20 cellular contexts compared by ENCODE assay signal in genomic region chr3:98886525-98886924, GRCh38. TPM values are rescaled to one million over a fixed set of nuclear protein-coding genes. Genes with fewer than 3 reads are reported as not detected.
DNase-seq lines count a peak whose midpoint lies in the region; ATAC-seq and TF ChIP-seq lines count a peak whose summit lies in the region.
"Had no signal": no experiment of that assay in that cellular context is flagged by ENCODE, and none has a peak within 500 bp of the region (broad histone marks: within the 10 kb centered on the region; RNA-seq: fewer than 3 reads in every experiment).

No MANE protein-coding gene starts in this region.

- peaks cover 5% of the 10 kb centered on the region for H3K9me3 Mint-ChIP-seq in chondrocyte (ENCODE audit: low read depth)
- H3K9me3 Mint-ChIP-seq in mesothelial cell of epicardium = peaks cover 3% of the 10 kb centered on the region

- peak overlapping the region; percentile 70 for H3K27ac Mint-ChIP-seq in chondrocyte (ENCODE audit: unreplicated experiment)
- H3K27ac Mint-ChIP-seq in mesothelial cell of epicardium = peak overlapping the region; percentile 18
- H3K27ac Mint-ChIP-seq: activated CD4-positive, alpha-beta memory T cell treated with anti-CD3 and anti-CD28 coated beads, Interleukin-2, amount 10 ng/mL, durations not matched to agents 7 days and 5 days had no signal

- no peak for TF ChIP-seq POLR2A in ovary (IDR thresholded peaks at IDR 0.05)

- peak overlapping the region; percentile 52 for H3K4me3 ChIP-seq in ACC112 (ENCODE audit: low read depth, low read length)
- H3K4me3 ChIP-seq in ovary = no peak overlapping the region
- H3K4me3 ChIP-seq: heart right ventricle, right atrium auricular region, SJSA1, vagina had no signal

- H3K4me3 Mint-ChIP-seq in chondrocyte (ENCODE audit: unreplicated experiment) = no peak overlapping the region
- H3K4me3 Mint-ChIP-seq in mesothelial cell of epicardium = no peak overlapping the region
- H3K4me3 Mint-ChIP-seq: activated CD4-positive, alpha-beta memory T cell treated with anti-CD3 and anti-CD28 coated beads, Interleukin-2, amount 10 ng/mL, durations not matched to agents 7 days and 5 days had no signal

- no peak for TF ChIP-seq EP300 in ovary (IDR thresholded peaks at IDR 0.05)

- DNase-seq in LHCN-M2 (ENCODE audit: low read depth) (peak; percentile 57), chondrocyte (ENCODE audit: low spot score) (no peak), mesothelial cell of epicardium (ENCODE audit: low spot score in 2 of 2, unreplicated experiment in 2 of 2) (no peak), OCI-M1 (lab: John Stamatoyannopoulos, UW) (no peak), NCI-H146 (lab: John Stamatoyannopoulos, UW) (no peak), ovary (no peak)
- DNase-seq: activated CD4-positive, alpha-beta memory T cell treated with anti-CD3 and anti-CD28 coated beads, Interleukin-2, amount 10 ng/mL, durations not matched to agents 7 days and 5 days; activated naive CD4-positive, alpha-beta T cell; activated T-cell treated with anti-CD3 and anti-CD28 coated beads for 4 hours; C1 segment of cervical spinal cord; effector CD4-positive, alpha-beta T cell; heart right ventricle; left ventricle myocardium superior; NCI-H2171 treated with DMSO at 0.1 percent for 48 hours; NCI-H748 treated with DMSO at 0.1 percent for 48 hours had no signal

- intact Hi-C loops in ovary (cut with DNase I) = no loop called here

- TF ChIP-seq CTCF in chondrocyte (IDR thresholded peaks at IDR 0.05) (no peak), mesothelial cell of epicardium (IDR thresholded peaks at IDR 0.05; ENCODE audit: unreplicated experiment) (no peak), ovary (IDR thresholded peaks at IDR 0.05) (no peak)

- H3K27me3 ChIP-seq in ACC112 (ENCODE audit: insufficient read depth, low read length) (no peaks in the 10 kb centered on the region), ovary (no peaks in the 10 kb centered on the region)
- H3K27me3 ChIP-seq: heart right ventricle, right atrium auricular region, SJSA1, vagina had no signal

- H3K4me1 Mint-ChIP-seq in chondrocyte (ENCODE audit: low read depth) (peaks cover 54% of the 10 kb centered on the region), mesothelial cell of epicardium (peaks cover 36% of the 10 kb centered on the region)
- H3K4me1 Mint-ChIP-seq: activated CD4-positive, alpha-beta memory T cell treated with anti-CD3 and anti-CD28 coated beads, Interleukin-2, amount 10 ng/mL, durations not matched to agents 7 days and 5 days had no signal

- H2AFZ ChIP-seq in ACC112 (ENCODE audit: low read length, unreplicated experiment) = no peak overlapping the region

- H3K79me2 ChIP-seq in ACC112 (ENCODE audit: control insufficient read depth, insufficient read depth, low read length, unreplicated experiment) = peaks cover 96% of the 10 kb centered on the region

- H3K27ac ChIP-seq in ACC112 (ENCODE audit: low read depth, low read length) = peak overlapping the region; percentile 58
- H3K27ac ChIP-seq in ovary = no peak overlapping the region
- H3K27ac ChIP-seq: right atrium auricular region, SJSA1, vagina had no signal

- H3K4me1 ChIP-seq in ACC112 (ENCODE audit: control insufficient read depth, insufficient read depth, low read length, unreplicated experiment) (peaks cover 73% of the 10 kb centered on the region), ovary (ENCODE audit: insufficient read depth) (peaks cover 7% of the 10 kb centered on the region)

- no peaks in the 10 kb centered on the region for H3K9me3 ChIP-seq in ovary
- H3K9me3 ChIP-seq: right atrium auricular region, SJSA1, vagina had no signal

- H3K36me3 ChIP-seq in ACC112 (ENCODE audit: insufficient read depth, low read length) (peaks cover 33% of the 10 kb centered on the region), ovary (no peaks in the 10 kb centered on the region)
- H3K36me3 ChIP-seq: right atrium auricular region, vagina had no signal

- H3K36me3 Mint-ChIP-seq in chondrocyte (ENCODE audit: low read depth) = peaks cover 5% of the 10 kb centered on the region
- peaks cover 8% of the 10 kb centered on the region for H3K36me3 Mint-ChIP-seq in mesothelial cell of epicardium

- ATAC-seq in HG03196 (IDR thresholded peaks at IDR 0.05; ENCODE audit: unreplicated experiment) = no peak
- ATAC-seq: left ventricle myocardium superior had no signal

- H3K27me3 Mint-ChIP-seq in chondrocyte (ENCODE audit: low read depth) = no peaks in the 10 kb centered on the region
- H3K27me3 Mint-ChIP-seq in mesothelial cell of epicardium (ENCODE audit: low read depth) = no peaks in the 10 kb centered on the region

- WGBS in ovary, 3 donors = 47 to 62% (median 58%) methylated on average over 2 of the region's 2 CpGs

RNA-seq across cellular contexts. Expression of gene DCBLD2, which starts 15.0 kb away (rescaled TPM):
- 628 and 664 TPM in 2 replicates for total RNA-seq in LHCN-M2 (2014; rRNA removed)
- 120 TPM for polyA plus RNA-seq in LHCN-M2 (2012)
- 51.8 to 64.1 TPM (median 63.2 TPM) in 3 replicates for total RNA-seq in chondrocyte
- total RNA-seq in mesothelial cell of epicardium = 53.0 to 57.9 TPM (median 56.5 TPM) in 3 replicates
- total RNA-seq in ovary = 10 to 100 TPM; 22.4 to 58.7 (median 41.1) TPM
- polyA plus RNA-seq in ovary = 10 to 100 TPM; 13.5 to 31.7 TPM
